In genomic region chr12:51318846-51319570, GRCh38 we compare ENCODE assay signal across 9 cellular contexts. TPM values are rescaled to one million over a fixed set of nuclear protein-coding genes. Genes with fewer than 3 reads are reported as not detected.
DNase-seq lines count a peak whose midpoint lies in the region; ATAC-seq, FAIRE-seq and TF ChIP-seq lines count a peak whose summit lies in the region.
"Had no signal": no experiment of that assay in that cellular context is flagged by ENCODE, and none has a peak within 500 bp of the region (broad histone marks: within the 10 kb centered on the region; RNA-seq: fewer than 3 reads in every experiment).

No MANE protein-coding gene starts in this region.

- no peak overlapping the region for H3K4me3 ChIP-seq in ovary

- no peaks in the 10 kb centered on the region for H3K9me3 Mint-ChIP-seq in mesothelial cell of epicardium

- DNase-seq in GM12891 (ENCODE audit: insufficient read length, low spot score) (no peak), mesothelial cell of epicardium (ENCODE audit: low spot score in 2 of 2, unreplicated experiment in 2 of 2) (no peak), occipital lobe (lab: John Stamatoyannopoulos, UW) (no peak), NCI-H526 treated with DMSO at 0.1 percent for 48 hours (lab: John Stamatoyannopoulos, UW) (no peak), foreskin keratinocyte (no peak), ovary (no peak)
- peak; percentile 38 for DNase-seq in activated CD4-positive, alpha-beta T cell treated with anti-CD3 and anti-CD28 coated beads, Interleukin-2, amount 50 U/mL, for 1 hour
- DNase-seq: amniotic stem cell had no signal

- FAIRE-seq in GM12891 (lab: Jason Lieb, UNC), result peak; percentile 72

- H3K27me3 ChIP-seq in foreskin keratinocyte (no peaks in the 10 kb centered on the region), ovary (no peaks in the 10 kb centered on the region)

- TF ChIP-seq CTCF in mesothelial cell of epicardium (IDR thresholded peaks at IDR 0.05; ENCODE audit: unreplicated experiment) (no peak), foreskin keratinocyte (conservative IDR thresholded peaks at IDR 0.05) (no peak), ovary (IDR thresholded peaks at IDR 0.05) (no peak)

- peaks cover 38% of the 10 kb centered on the region for H3K4me1 Mint-ChIP-seq in mesothelial cell of epicardium

- H3K4me1 ChIP-seq in foreskin keratinocyte (peaks cover 4% of the 10 kb centered on the region), ovary (ENCODE audit: insufficient read depth) (no peaks in the 10 kb centered on the region)

- no peak for TF ChIP-seq EP300 in ovary (IDR thresholded peaks at IDR 0.05)

- no peaks in the 10 kb centered on the region for H3K27me3 Mint-ChIP-seq in mesothelial cell of epicardium (ENCODE audit: low read depth)

- H3K27ac ChIP-seq in foreskin keratinocyte (no peak overlapping the region), ovary (no peak overlapping the region)

- no peaks in the 10 kb centered on the region for H3K9me3 ChIP-seq in ovary

- peak overlapping the region; percentile 27 for H3K27ac Mint-ChIP-seq in mesothelial cell of epicardium

- H3K4me3 Mint-ChIP-seq in mesothelial cell of epicardium, result no peak overlapping the region

- intact Hi-C loops in ovary (cut with DNase I), result no loop called here

- H3K36me3 Mint-ChIP-seq in mesothelial cell of epicardium, result no peaks in the 10 kb centered on the region

- H3K36me3 ChIP-seq in ovary, result no peaks in the 10 kb centered on the region

- 61 to 74% (median 68%) methylated on average over 3 of the region's 3 CpGs for WGBS in ovary, 3 donors

- TF ChIP-seq POLR2A in GM12891 (IDR thresholded peaks at IDR 0.05; ENCODE audit: low read depth, low read length) (no peak), ovary (IDR thresholded peaks at IDR 0.05) (no peak)

- peak; percentile 62 for ATAC-seq in HG03175 (IDR thresholded peaks at IDR 0.05; ENCODE audit: unreplicated experiment)
- no peak for ATAC-seq in foreskin keratinocyte

TF ChIP-seq in GM12891, 5 proteins besides CTCF, POLR2A, EP300 and RAD21:
- no peak for TF ChIP-seq SPI1 (IDR thresholded peaks at IDR 0.05; ENCODE audit: low read depth, low read length)
- TF ChIP-seq PAX5 (IDR thresholded peaks at IDR 0.05; ENCODE audit: insufficient read depth, low read length, severe bottlenecking), result no peak
- no peak for TF ChIP-seq POU2F2 (IDR thresholded peaks at IDR 0.05; ENCODE audit: low read depth, low read length)
- no peak for TF ChIP-seq POLR2AphosphoS5 (IDR thresholded peaks at IDR 0.05; ENCODE audit: low read depth, low read length)
- no peak for TF ChIP-seq TAF1 (IDR thresholded peaks at IDR 0.05; ENCODE audit: low read depth, low read length)

RNA-seq across cellular contexts. Expression of gene BIN2, which starts 5.0 kb away (rescaled TPM):
- 18.6 TPM for polyA plus RNA-seq in GM12891 (2012; ENCODE audit: low read depth, missing spikeins)
- 0.18 TPM in 1 of 3 replicates, not detected in the others for total RNA-seq in mesothelial cell of epicardium
- 2.2 TPM for total RNA-seq in occipital lobe
- not detected in 2 replicates for total RNA-seq in foreskin keratinocyte
- not detected in 2 replicates for polyA plus RNA-seq in foreskin keratinocyte
- 1 to 10 TPM; 1.1 to 3.5 (median 1.5) TPM for total RNA-seq in ovary
- polyA plus RNA-seq in ovary, result 1 to 10 TPM; 1.1 to 7.6 TPM

RNA-seq across cellular contexts. Expression of gene CELA1, which starts 27.5 kb away (rescaled TPM):
- not detected for polyA plus RNA-seq in GM12891 (2012; ENCODE audit: low read depth, missing spikeins)
- total RNA-seq in mesothelial cell of epicardium, result not detected in 3 replicates
- not detected for total RNA-seq in occipital lobe
- not detected in 2 replicates for total RNA-seq in foreskin keratinocyte
- not detected in 2 replicates for polyA plus RNA-seq in foreskin keratinocyte
- total RNA-seq in ovary, result not detected
- polyA plus RNA-seq in ovary, result not detected

RNA-seq across cellular contexts. Expression of gene SMAGP, which starts 48.8 kb away (rescaled TPM):
- polyA plus RNA-seq in GM12891 (2012; ENCODE audit: low read depth, missing spikeins), result 2.7 TPM
- 21.5 to 23.0 TPM (median 22.2 TPM) in 3 replicates for total RNA-seq in mesothelial cell of epicardium
- 3.1 TPM for total RNA-seq in occipital lobe
- total RNA-seq in foreskin keratinocyte, result 30.9 and 35.1 TPM in 2 replicates
- 41.6 and 44.9 TPM in 2 replicates for polyA plus RNA-seq in foreskin keratinocyte
- total RNA-seq in ovary, result 10 to 100 TPM in 3 of 7 donors, 1 to 10 TPM in 4; 5.2 to 17.6 (median 9.4) TPM
- polyA plus RNA-seq in ovary, result 10 to 100 TPM in 1 of 2 donors, 1 to 10 TPM in 1; 7.2 to 36.5 TPM
